Comparison of ENCODE assay signal across 8 cellular contexts in the genomic region with DNA sequence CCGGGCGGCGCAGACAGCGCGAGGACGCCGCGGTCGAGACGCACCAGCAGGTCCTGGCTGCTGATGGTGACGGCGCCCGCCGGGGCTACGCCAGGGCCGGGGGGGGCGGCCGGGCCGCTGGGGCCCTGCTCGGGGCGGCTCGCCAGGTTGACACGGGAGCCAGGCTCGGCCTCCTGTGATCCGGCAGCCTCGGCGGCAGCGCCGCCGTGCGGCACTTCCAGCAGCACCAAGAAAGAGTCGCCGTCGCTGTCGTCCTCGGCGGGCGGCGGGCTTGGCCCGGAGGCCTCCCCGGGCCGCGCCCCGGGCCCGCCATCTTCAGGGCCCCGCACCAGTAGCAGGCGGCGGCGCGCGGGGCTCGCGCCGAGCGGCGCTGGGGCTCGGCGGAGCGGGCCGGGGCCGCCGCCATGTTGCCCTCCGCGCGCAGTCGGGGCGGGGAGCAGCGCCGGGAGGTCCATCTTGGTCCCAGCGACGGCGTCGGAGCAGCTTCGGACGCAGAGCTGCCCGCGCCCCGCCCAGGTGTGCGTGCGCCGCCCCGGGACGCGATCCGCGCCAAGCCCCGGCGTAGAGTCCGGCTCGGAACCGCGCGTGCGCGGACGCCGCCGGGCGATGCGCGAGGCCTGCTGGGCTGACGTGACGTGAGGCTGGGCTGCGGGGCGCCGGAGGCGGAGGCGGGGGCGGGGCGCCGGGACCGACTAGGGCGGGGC. TPM values are rescaled to one million over a fixed set of nuclear protein-coding genes. Genes with fewer than 3 reads are reported as not detected.
DNase-seq lines count a peak whose midpoint lies in the region; ATAC-seq and TF ChIP-seq lines count a peak whose summit lies in the region.

A gene with protein sequence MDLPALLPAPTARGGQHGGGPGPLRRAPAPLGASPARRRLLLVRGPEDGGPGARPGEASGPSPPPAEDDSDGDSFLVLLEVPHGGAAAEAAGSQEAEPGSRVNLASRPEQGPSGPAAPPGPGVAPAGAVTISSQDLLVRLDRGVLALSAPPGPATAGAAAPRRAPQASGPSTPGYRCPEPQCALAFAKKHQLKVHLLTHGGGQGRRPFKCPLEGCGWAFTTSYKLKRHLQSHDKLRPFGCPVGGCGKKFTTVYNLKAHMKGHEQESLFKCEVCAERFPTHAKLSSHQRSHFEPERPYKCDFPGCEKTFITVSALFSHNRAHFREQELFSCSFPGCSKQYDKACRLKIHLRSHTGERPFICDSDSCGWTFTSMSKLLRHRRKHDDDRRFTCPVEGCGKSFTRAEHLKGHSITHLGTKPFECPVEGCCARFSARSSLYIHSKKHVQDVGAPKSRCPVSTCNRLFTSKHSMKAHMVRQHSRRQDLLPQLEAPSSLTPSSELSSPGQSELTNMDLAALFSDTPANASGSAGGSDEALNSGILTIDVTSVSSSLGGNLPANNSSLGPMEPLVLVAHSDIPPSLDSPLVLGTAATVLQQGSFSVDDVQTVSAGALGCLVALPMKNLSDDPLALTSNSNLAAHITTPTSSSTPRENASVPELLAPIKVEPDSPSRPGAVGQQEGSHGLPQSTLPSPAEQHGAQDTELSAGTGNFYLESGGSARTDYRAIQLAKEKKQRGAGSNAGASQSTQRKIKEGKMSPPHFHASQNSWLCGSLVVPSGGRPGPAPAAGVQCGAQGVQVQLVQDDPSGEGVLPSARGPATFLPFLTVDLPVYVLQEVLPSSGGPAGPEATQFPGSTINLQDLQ (minus strand): TSS at position 481 of the 704 bp plus-strand sequence. CDS start 26 bp downstream, at position 455.

- peaks cover 17% of the 10 kb centered on the region for H3K4me1 ChIP-seq in Caco-2
- H3K4me1 ChIP-seq in mesendoderm (ENCODE audit: control insufficient read depth, low read depth, low read length): peaks cover 11% of the 10 kb centered on the region

- H3K9me3 Mint-ChIP-seq in Caco-2 (ENCODE audit: unreplicated experiment): no peaks in the 10 kb centered on the region
- H3K9me3 Mint-ChIP-seq in effector memory CD8-positive, alpha-beta T cell: no peaks in the 10 kb centered on the region

- H3K9ac ChIP-seq in mesendoderm (ENCODE audit: low read length): peak within 1 kb of the TSS; percentile 81

- no peak within 1 kb of the TSS for H2BK15ac ChIP-seq in mesendoderm (replicated peaks; ENCODE audit: low read depth)

- H3K18ac ChIP-seq in mesendoderm (ENCODE audit: low read length): peak within 1 kb of the TSS; percentile 96

- TF ChIP-seq CTCF in Caco-2 (IDR thresholded peaks at IDR 0.05; ENCODE audit: insufficient read depth in 1 of 2, low read depth in 1 of 2, low read length in 1 of 2, severe bottlenecking in 1 of 2, unreplicated experiment in 1 of 2): peak in 1 of 2 experiments; percentile 49

- CTCF ChIA-PET in Caco-2 (lab: Charles Lee): interaction anchor here (1.1 to 1.5 kb wide), 2 partner anchors 15 to 53 kb away, joined by 3 to 4 read pairs; no protein-coding TSS in a partner anchor

- no peaks in the 10 kb centered on the region for H3K27me3 Mint-ChIP-seq in Caco-2 (ENCODE audit: insufficient read depth, unreplicated experiment)
- H3K27me3 Mint-ChIP-seq in effector memory CD8-positive, alpha-beta T cell: no peaks in the 10 kb centered on the region

- peak within 1 kb of the TSS; percentile 69 for H3K27ac Mint-ChIP-seq in Caco-2 (ENCODE audit: unreplicated experiment)
- peak within 1 kb of the TSS; percentile 78 to 86 for H3K27ac Mint-ChIP-seq in effector memory CD8-positive, alpha-beta T cell

- peak within 1 kb of the TSS; percentile 85 for H3K56ac ChIP-seq in mesendoderm (ENCODE audit: low read length)

- H3K4ac ChIP-seq in mesendoderm (ENCODE audit: low read depth, low read length): peak within 1 kb of the TSS; percentile 97

- H3K4me3 ChIP-seq in Caco-2 (ENCODE audit: low read depth, low read length): peak within 1 kb of the TSS; percentile 83
- H3K4me3 ChIP-seq in mesendoderm (ENCODE audit: low read length): peak within 1 kb of the TSS; percentile 42

- H3K27me3 ChIP-seq in Caco-2 (replicated peaks; ENCODE audit: control insufficient read depth, insufficient read depth, low read length) (no peaks in the 10 kb centered on the region), mesendoderm (ENCODE audit: insufficient read depth, low read length, poor library complexity) (no peaks in the 10 kb centered on the region)

- intact Hi-C loops in Caco-2 (cut with micrococcal nuclease; ENCODE audit: unreplicated experiment): loop anchor here (10.0 kb wide), 1 partner anchor 211 kb away; no protein-coding TSS in a partner anchor

- peaks cover 20% of the 10 kb centered on the region for H3K79me1 ChIP-seq in mesendoderm (ENCODE audit: low read length)

- peaks cover 20% of the 10 kb centered on the region for H3K4me1 Mint-ChIP-seq in Caco-2 (ENCODE audit: low read depth, unreplicated experiment)
- peaks cover 31% of the 10 kb centered on the region in 2 donors for H3K4me1 Mint-ChIP-seq in effector memory CD8-positive, alpha-beta T cell (ENCODE audit: low read depth in 2 of 2)

- POLR2A ChIA-PET in Caco-2 (lab: Charles Lee): interaction anchor here (0.6 to 1.4 kb wide), 2 partner anchors 53 to 229 kb away, joined by 3 read pairs; no protein-coding TSS in a partner anchor

- BruUV-seq in Caco-2 (replicated peaks; lab: Mats Ljungman, UMichigan): no TSS peak

- no peak within 1 kb of the TSS for H2BK5ac ChIP-seq in mesendoderm (ENCODE audit: low read length)

- WGBS in mesendoderm (ENCODE audit: extremely low coverage, insufficient coverage, low lambda C conversion rate): no CpG with 5 or more reads among the region's 113 CpGs

- H3K27ac ChIP-seq in mesendoderm (ENCODE audit: low read depth, low read length): peak within 1 kb of the TSS; percentile 89

- H3K79me2 ChIP-seq in mesendoderm (ENCODE audit: control insufficient read depth, insufficient read depth, low read length): peaks cover 18% of the 10 kb centered on the region

- peaks cover 31% of the 10 kb centered on the region for H3K36me3 Mint-ChIP-seq in Caco-2 (ENCODE audit: insufficient read depth, unreplicated experiment)
- peaks cover 48% of the 10 kb centered on the region for H3K36me3 Mint-ChIP-seq in effector memory CD8-positive, alpha-beta T cell (ENCODE audit: insufficient read depth)

- H3K4me3 Mint-ChIP-seq in Caco-2 (ENCODE audit: unreplicated experiment): peak within 1 kb of the TSS; percentile 75
- H3K4me3 Mint-ChIP-seq in effector memory CD8-positive, alpha-beta T cell: peak within 1 kb of the TSS; percentile 68 to 76

- H2AK5ac ChIP-seq in mesendoderm (ENCODE audit: low read length): no peak within 1 kb of the TSS

- H4K8ac ChIP-seq in mesendoderm (ENCODE audit: low read depth, low read length): no peak within 1 kb of the TSS

- H3K9me3 ChIP-seq in Caco-2: no peaks in the 10 kb centered on the region

- no peak within 1 kb of the TSS for H4K5ac ChIP-seq in mesendoderm (ENCODE audit: low read length)

- no peak within 1 kb of the TSS for H2BK120ac ChIP-seq in mesendoderm (ENCODE audit: low read depth, low read length)

- H3K36me3 ChIP-seq in Caco-2 (ENCODE audit: control insufficient read depth, insufficient read depth, low read length) (no peaks in the 10 kb centered on the region; the same call in 1 of the 2 replicates), mesendoderm (ENCODE audit: control insufficient read depth, insufficient read depth, low read length) (peaks cover 3% of the 10 kb centered on the region)

- peak; percentile 74 for ATAC-seq in GM21360 (IDR thresholded peaks at IDR 0.05; ENCODE audit: unreplicated experiment)
- peak; percentile 77 for ATAC-seq in effector memory CD8-positive, alpha-beta T cell (replicated peaks)

- peak within 1 kb of the TSS; percentile 32 for H3K23ac ChIP-seq in mesendoderm (ENCODE audit: low read length)

- peak within 1 kb of the TSS; percentile 76 for H3K4me2 ChIP-seq in mesendoderm (ENCODE audit: low read length)

- DNase-seq in Caco-2 (peak; percentile 92 to 95), HT1080 (ENCODE audit: low read depth) (peak; percentile 89), NOMO-1 treated with DMSO at 0.1 percent for 48 hours (lab: John Stamatoyannopoulos, UW; ENCODE audit: unreplicated experiment) (peak; percentile 90), mesendoderm (peak; percentile 94)
- peak; percentile 64 to 89 (median 80) for DNase-seq in activated CD8-positive, alpha-beta memory T cell treated with anti-CD3 and anti-CD28 coated beads for 48 hours (ENCODE audit: low read depth in 2 of 3, low spot score in 2 of 3)
- peak; percentile 81 to 86 (median 83) for DNase-seq in effector memory CD8-positive, alpha-beta T cell
- peak; percentile 91 for DNase-seq in stimulated activated CD8-positive, alpha-beta memory T cell treated with anti-CD3 and anti-CD28 coated beads, Interleukin-12 subunit alpha, Interleukin-12 subunit beta, amount 100 ng/mL, for 4 hours (ENCODE audit: low read depth)

RNA-seq across cellular contexts. Expression of the gene that starts here (rescaled TPM):
- total RNA-seq in Caco-2 (2022): 28.1 and 28.7 TPM in 2 replicates
- total RNA-seq in HT1080 (2014; rRNA removed; shearing (Covaris generic)): 25.5 and 31.7 TPM in 2 replicates
- polyA plus RNA-seq in HT1080 (2015; cell fraction: cytosol; rRNA removed): 19.2 and 22.4 TPM in 2 replicates
- polyA plus RNA-seq in HT1080 (2015; cell fraction: nucleus; rRNA removed): 59.1 and 62.0 TPM in 2 replicates
- 9.7 TPM for polyA plus RNA-seq in mesendoderm (2013, experiment 1 of 2)
- 10.0 TPM for polyA plus RNA-seq in mesendoderm (2013, experiment 2 of 2)

Comparison
In these comparisons a context has a peak if more than half of its experiments do, and no peak if none do; other contexts are left out.
1. Peak in every context shown above with its lines: DNase-seq, ATAC-seq, H3K4me3 ChIP-seq and H3K27ac ChIP-seq.